Comparison of ENCODE assay signal across 17 cellular contexts in genomic region chr7:117666019-117666418, GRCh38.
A peak's percentile ranks its signal among the peaks of the same experiment; 100 is the strongest.
DNase-seq lines count a peak whose midpoint lies in the region; ATAC-seq and TF ChIP-seq lines count a peak whose summit lies in the region.
"Had no signal": no experiment of that assay in that cellular context is flagged by ENCODE, and none has a peak within 500 bp of the region (broad histone marks: within the 10 kb centered on the region; RNA-seq: fewer than 3 reads in every experiment).

No MANE protein-coding gene starts in this region.

- no peak for TF ChIP-seq CTCF in body of pancreas (IDR thresholded peaks at IDR 0.05)

- H3K27ac ChIP-seq in body of pancreas, result peak overlapping the region in 2 of 4 donors; percentile 0 to 29
- H3K27ac ChIP-seq: Peyer's patch, tibial nerve had no signal

- no peak overlapping the region for H3K4me3 ChIP-seq in body of pancreas
- H3K4me3 ChIP-seq: GM12878, Peyer's patch, tibial nerve had no signal

- ATAC-seq in body of pancreas, result peak; percentile 15
- ATAC-seq in HG03469 (IDR thresholded peaks at IDR 0.05; ENCODE audit: unreplicated experiment), result no peak
- ATAC-seq: GM12878, left ventricle myocardium superior had no signal

- intact Hi-C loops in body of pancreas (cut with DNase I) (no loop called here), posterior vena cava (cut with DNase I) (no loop called here)

- DNase-seq in A172 (ENCODE audit: low spot score) (peak; percentile 74), HS-5 (ENCODE audit: low read depth) (peak; percentile 25), body of pancreas (no peak), iris pigment epithelial cell (ENCODE audit: low read depth) (peak; percentile 93), posterior vena cava (ENCODE audit: low spot score) (no peak), NCI-H1105 treated with DMSO at 0.1 percent for 48 hours (lab: John Stamatoyannopoulos, UW) (no peak)
- no peak for DNase-seq in stimulated activated naive CD4-positive, alpha-beta T cell (lab: John Stamatoyannopoulos, UW)
- DNase-seq: 8988T; activated CD4-positive, alpha-beta T cell treated with anti-CD3 and anti-CD28 coated beads, Interleukin-2, amount 50 U/mL, for 48 hours; activated gamma-delta T cell; DMS 273 treated with DMSO at 0.1 percent for 48 hours; left ventricle myocardium superior; MV-4-11; Peyer's patch had no signal

- H3K4me1 ChIP-seq in body of pancreas, result no peaks in the 10 kb centered on the region
- H3K4me1 ChIP-seq: Peyer's patch, tibial nerve had no signal

- WGBS in body of pancreas, 2 donors, result 38 to 68% methylated on average over 1 of the region's 1 CpG

- TF ChIP-seq POLR2A in body of pancreas (IDR thresholded peaks at IDR 0.05), result no peak

- no peaks in the 10 kb centered on the region for H3K36me3 ChIP-seq in body of pancreas (replicated peaks in 1 of 2; ENCODE audit: insufficient read depth in 1 of 2, low read depth in 2 of 2)
- H3K36me3 ChIP-seq: Peyer's patch, tibial nerve had no signal

- no peaks in the 10 kb centered on the region for H3K27me3 ChIP-seq in body of pancreas
- H3K27me3 ChIP-seq: Peyer's patch, tibial nerve had no signal

- H3K9me3 ChIP-seq in body of pancreas, result no peaks in the 10 kb centered on the region
- H3K9me3 ChIP-seq: Peyer's patch, tibial nerve had no signal

Comparison
In these comparisons a context has a peak if more than half of its experiments do, and no peak if none do; other contexts are left out.
1. DNase-seq: peak in A172 (single experiment), HS-5 (single experiment) and iris pigment epithelial cell (single experiment); none in body of pancreas (0 of 4), posterior vena cava (single experiment), stimulated activated naive CD4-positive, alpha-beta T cell (0 of 6) and NCI-H1105 treated with DMSO at 0.1 percent for 48 hours (single experiment).